Comparison of ENCODE assay signal across 1 cellular context in the genomic region with DNA sequence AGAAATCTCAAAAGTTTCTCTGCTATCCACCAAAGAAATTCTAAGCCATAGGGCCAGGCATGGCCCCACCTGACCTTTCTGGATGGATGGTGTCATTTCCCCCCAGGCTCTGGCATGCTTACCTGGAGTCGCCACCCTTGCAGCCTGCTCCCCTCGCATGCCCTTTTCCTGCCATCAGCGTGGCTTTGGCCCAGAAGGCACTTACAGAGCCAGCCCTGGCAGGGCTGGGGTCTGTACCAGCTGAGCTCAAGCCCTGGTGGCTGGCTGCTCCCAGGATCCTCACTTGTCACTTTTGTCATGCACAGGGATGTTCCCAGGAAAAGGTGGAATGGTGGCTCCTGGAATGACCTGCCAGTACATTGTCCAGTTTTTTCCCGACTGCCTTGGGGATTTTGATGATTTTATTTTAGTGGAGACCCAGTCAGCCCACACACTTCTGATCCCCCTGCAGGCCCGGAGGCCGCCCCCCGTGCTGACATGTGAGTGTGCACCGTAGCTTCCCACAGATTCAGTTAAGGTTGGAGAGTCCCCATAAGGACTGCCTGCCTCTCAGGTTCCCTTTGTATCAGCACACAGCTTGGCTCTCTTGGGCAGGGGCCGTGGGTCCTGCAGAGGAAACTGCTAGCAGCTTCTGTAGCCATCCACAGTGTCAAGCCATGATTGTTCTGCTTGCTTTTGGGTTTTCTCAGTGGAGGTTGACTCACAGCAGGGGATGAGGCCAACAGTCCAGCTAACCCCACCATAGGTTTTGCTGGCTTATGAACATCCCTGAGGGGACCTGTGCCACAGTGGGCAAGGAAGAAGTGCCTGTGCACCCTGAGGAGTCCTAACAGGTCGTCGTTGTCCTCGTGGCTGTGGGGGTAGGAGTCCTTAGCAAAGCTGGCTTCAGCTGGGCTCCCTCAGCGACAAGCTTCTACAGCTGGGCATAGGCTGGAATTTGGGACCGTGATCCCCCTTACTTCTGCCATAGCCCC.
TF ChIP-seq lines count a peak whose summit lies in the region.

No MANE protein-coding gene starts in this region.

TF ChIP-seq in H1, 55 proteins besides CTCF, POLR2A, EP300 and RAD21:
- TF ChIP-seq FOSL1 (IDR thresholded peaks at IDR 0.05; ENCODE audit: insufficient read depth, low read depth, low read length) (no peak), CTBP2 (IDR thresholded peaks at IDR 0.05; ENCODE audit: borderline replicate concordance, insufficient read depth, insufficient read length, low read length) (peak; percentile 3)
